In the genomic region with DNA sequence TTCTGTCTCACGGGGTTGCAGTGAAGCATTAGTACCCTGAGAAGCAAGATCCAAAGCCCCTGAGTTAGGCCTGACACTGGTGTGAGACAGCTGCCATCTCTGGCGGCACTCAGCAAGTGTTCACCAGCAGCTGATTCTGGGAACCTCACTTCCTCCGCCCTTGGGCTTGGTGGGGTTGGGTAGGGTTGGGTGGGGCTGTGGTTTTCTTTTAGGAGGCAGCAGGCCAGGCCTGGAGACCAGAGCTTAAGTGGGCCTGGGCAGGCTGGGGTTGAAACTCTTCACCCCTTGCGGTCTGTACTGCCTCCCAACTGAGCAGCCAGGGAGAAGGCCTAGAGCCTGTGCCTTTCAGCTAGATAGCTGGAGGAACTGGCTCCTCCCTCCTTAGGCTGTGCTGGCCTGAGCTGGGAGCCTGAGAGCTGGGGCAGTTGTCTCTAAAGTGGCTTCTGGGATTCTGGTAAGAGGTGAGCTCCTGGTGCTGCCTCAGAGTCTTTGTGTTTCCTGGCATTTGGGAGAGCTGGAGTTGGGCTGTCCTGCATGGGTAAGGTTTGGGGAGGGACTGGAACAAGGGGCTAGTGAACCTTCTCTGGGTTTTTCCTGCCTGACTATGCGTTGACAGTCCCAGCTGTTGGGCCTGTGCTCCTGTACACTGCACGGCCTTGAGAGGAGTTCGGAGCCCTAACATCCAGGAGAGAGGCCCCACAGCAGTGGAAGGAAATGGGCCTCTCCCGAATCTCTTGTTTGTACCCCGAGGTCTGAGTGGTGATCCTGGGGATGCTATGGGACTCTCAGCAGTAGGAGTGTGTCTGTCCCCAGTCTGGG, we compare ENCODE assay signal across 8 cellular contexts. TPM values are rescaled to one million over a fixed set of nuclear protein-coding genes. Genes with fewer than 3 reads are reported as not detected.
DNase-seq lines count a peak whose midpoint lies in the region; ATAC-seq and TF ChIP-seq lines count a peak whose summit lies in the region.

No MANE protein-coding gene starts in this region.

- ATAC-seq in GM19455 (IDR thresholded peaks at IDR 0.05; ENCODE audit: unreplicated experiment): peak; percentile 45
- ATAC-seq in HG03521 (IDR thresholded peaks at IDR 0.05; ENCODE audit: unreplicated experiment): peak; percentile 31
- peak; percentile 29 for ATAC-seq in left colon
- ATAC-seq in stimulated activated naive B cell treated with anti-CD40 and anti-IgM and Interleukin-4, amounts not matched to agents 10 μg/mL and 1 μg/mL and 100 μg/mL, for 72 hours (replicated peaks): peak; percentile 52 to 61

- H3K4me3 Mint-ChIP-seq in stimulated activated naive B cell treated with anti-CD40 and anti-IgM and Interleukin-4, amounts not matched to agents 10 μg/mL and 1 μg/mL and 100 μg/mL, for 72 hours: peak overlapping the region; percentile 61 to 70

- in situ Hi-C loops in brain microvascular endothelial cell (cut with HindIII; ENCODE audit: low pct_ligation_motif_present, low sequenced_read_pairs): loop anchor here (10.0 kb wide), 1 partner anchor 46 kb away; no protein-coding TSS in a partner anchor

- DNase-seq in DMS153 (lab: John Stamatoyannopoulos, UW): peak; percentile 32
- DNase-seq in T-helper 22 cell (ENCODE audit: low read depth): peak; percentile 46
- no peak for DNase-seq in brain microvascular endothelial cell
- peak; percentile 82 to 84 for DNase-seq in left colon
- peak; percentile 39 for DNase-seq in stimulated activated naive B cell treated with anti-CD40 and anti-IgM and Interleukin-4, amounts not matched to agents 10 μg/mL and 1 μg/mL and 100 μg/mL, for 72 hours
- DNase-seq in NCI-H2107 treated with DMSO at 0.1 percent for 48 hours (lab: John Stamatoyannopoulos, UW; ENCODE audit: unreplicated experiment): no peak

- H3K36me3 ChIP-seq in brain microvascular endothelial cell (replicated peaks): peaks cover 12% of the 10 kb centered on the region

- H3K27ac ChIP-seq in brain microvascular endothelial cell: peak overlapping the region; percentile 5

- intact Hi-C loops in left colon (cut with DNase I, micrococcal nuclease): no loop called here

- TF ChIP-seq CTCF in brain microvascular endothelial cell (IDR thresholded peaks at IDR 0.05; ENCODE audit: low read depth, low read length, missing control alignments): peak; percentile 23

- no peak overlapping the region for H3K4me3 ChIP-seq in brain microvascular endothelial cell (ENCODE audit: low read depth, low read length)

- no peaks in the 10 kb centered on the region for H3K27me3 ChIP-seq in brain microvascular endothelial cell (replicated peaks)

- no peaks in the 10 kb centered on the region for H3K27me3 Mint-ChIP-seq in stimulated activated naive B cell treated with anti-CD40 and anti-IgM and Interleukin-4, amounts not matched to agents 10 μg/mL and 1 μg/mL and 100 μg/mL, for 72 hours

- H3K36me3 Mint-ChIP-seq in stimulated activated naive B cell treated with anti-CD40 and anti-IgM and Interleukin-4, amounts not matched to agents 10 μg/mL and 1 μg/mL and 100 μg/mL, for 72 hours: peaks cover 0 to 5% of the 10 kb centered on the region in 2 donors

- H3K9me3 Mint-ChIP-seq in stimulated activated naive B cell treated with anti-CD40 and anti-IgM and Interleukin-4, amounts not matched to agents 10 μg/mL and 1 μg/mL and 100 μg/mL, for 72 hours: no peaks in the 10 kb centered on the region

- H3K27ac Mint-ChIP-seq in stimulated activated naive B cell treated with anti-CD40 and anti-IgM and Interleukin-4, amounts not matched to agents 10 μg/mL and 1 μg/mL and 100 μg/mL, for 72 hours: peak overlapping the region; percentile 88

- peaks cover 71 to 83% of the 10 kb centered on the region in 2 donors for H3K4me1 Mint-ChIP-seq in stimulated activated naive B cell treated with anti-CD40 and anti-IgM and Interleukin-4, amounts not matched to agents 10 μg/mL and 1 μg/mL and 100 μg/mL, for 72 hours

RNA-seq across cellular contexts. Expression of gene TSPAN14, which starts 5.1 kb away (rescaled TPM):
- 10 to 100 TPM; 85.6 TPM for total RNA-seq in left colon

RNA-seq across cellular contexts. Expression of gene PRXL2A, which starts 50.9 kb away (rescaled TPM):
- total RNA-seq in left colon: 100 to 1,000 TPM in 1 of 2 donors, 10 to 100 TPM in 1; 97.6 to 108 TPM

Comparison
In these comparisons a context has a peak if more than half of its experiments do, and no peak if none do; other contexts are left out.
1. DNase-seq: peak in DMS153 (single experiment), T-helper 22 cell (single experiment), left colon (2 of 2) and stimulated activated naive B cell treated with anti-CD40 and anti-IgM and Interleukin-4, amounts not matched to agents 10 μg/mL and 1 μg/mL and 100 μg/mL, for 72 hours (single experiment); none in brain microvascular endothelial cell (single experiment) and NCI-H2107 treated with DMSO at 0.1 percent for 48 hours (single experiment).
2. Peak in every context shown above with its lines, with median percentiles within 50 percentile points of each other: ATAC-seq.